In the genomic region with DNA sequence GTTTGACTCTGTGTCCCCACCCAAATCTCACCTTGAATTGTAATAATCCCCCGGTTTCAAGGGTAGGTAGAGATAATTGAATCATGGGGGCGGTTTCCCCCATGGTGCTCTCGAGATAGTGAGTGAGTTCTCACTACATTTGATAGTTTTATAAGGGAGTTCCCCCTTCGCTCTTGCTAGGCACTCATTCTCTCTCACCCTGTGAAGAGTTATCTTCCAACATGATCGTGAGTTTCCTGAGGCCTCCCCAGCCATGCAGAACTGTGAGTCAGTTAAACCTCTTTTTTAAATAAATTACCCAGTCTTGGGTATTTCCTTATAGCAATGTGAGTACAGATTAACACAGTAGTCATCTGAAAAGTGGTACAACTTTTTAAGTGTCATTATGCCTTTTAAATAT, we compare ENCODE assay signal across 17 cellular contexts.
DNase-seq lines count a peak whose midpoint lies in the region; ATAC-seq lines count a peak whose summit lies in the region.
"Had no signal": no experiment of that assay in that cellular context is flagged by ENCODE, and none has a peak within 500 bp of the region (broad histone marks: within the 10 kb centered on the region; RNA-seq: fewer than 3 reads in every experiment).

No MANE protein-coding gene starts in this region.

- H3K4me3 Mint-ChIP-seq in activated T-cell treated with anti-CD3 and anti-CD28 coated beads, Interleukin-2, amount 50 U/mL, for 4 hours: no peak overlapping the region
- H3K4me3 Mint-ChIP-seq in stimulated activated naive CD8-positive, alpha-beta T cell treated with anti-CD3 and anti-CD28 coated beads, Interleukin-15, amount 100 ng/mL, for 72 hours: no peak overlapping the region
- H3K4me3 Mint-ChIP-seq: CD4-positive, alpha-beta memory T cell; GM23338; H9 had no signal

- peak; percentile 66 to 80 for ATAC-seq in activated T-cell treated with anti-CD3 and anti-CD28 coated beads, Interleukin-2, amount 50 U/mL, for 4 hours
- peak; percentile 49 for ATAC-seq in stimulated activated naive CD8-positive, alpha-beta T cell treated with anti-CD3 and anti-CD28 coated beads, Interleukin-15, Interleukin-2, amounts not matched to agents 100 U/mL and 50 U/mL, for 24 hours
- ATAC-seq in stimulated activated naive CD8-positive, alpha-beta T cell treated with anti-CD3 and anti-CD28 coated beads, Interleukin-15, amount 100 ng/mL, for 72 hours: no peak
- ATAC-seq: GM23338, HCT116 had no signal

- no peaks in the 10 kb centered on the region for H3K9me3 Mint-ChIP-seq in activated T-cell treated with anti-CD3 and anti-CD28 coated beads, Interleukin-2, amount 50 U/mL, for 4 hours
- H3K9me3 Mint-ChIP-seq in stimulated activated naive CD8-positive, alpha-beta T cell treated with anti-CD3 and anti-CD28 coated beads, Interleukin-15, amount 100 ng/mL, for 72 hours: no peaks in the 10 kb centered on the region
- H3K9me3 Mint-ChIP-seq: GM23338, H9 had no signal

- H3K36me3 Mint-ChIP-seq in activated T-cell treated with anti-CD3 and anti-CD28 coated beads, Interleukin-2, amount 50 U/mL, for 4 hours (ENCODE audit: insufficient read depth): no peaks in the 10 kb centered on the region
- H3K36me3 Mint-ChIP-seq: CD4-positive, alpha-beta memory T cell had no signal

- H3K4me1 Mint-ChIP-seq in activated T-cell treated with anti-CD3 and anti-CD28 coated beads, Interleukin-2, amount 50 U/mL, for 4 hours (ENCODE audit: low read depth): no peaks in the 10 kb centered on the region
- no peaks in the 10 kb centered on the region for H3K4me1 Mint-ChIP-seq in stimulated activated naive CD8-positive, alpha-beta T cell treated with anti-CD3 and anti-CD28 coated beads, Interleukin-15, amount 100 ng/mL, for 72 hours
- H3K4me1 Mint-ChIP-seq: CD4-positive, alpha-beta memory T cell had no signal

- H3K27me3 Mint-ChIP-seq in activated T-cell treated with anti-CD3 and anti-CD28 coated beads, Interleukin-2, amount 50 U/mL, for 4 hours (ENCODE audit: low read depth): no peaks in the 10 kb centered on the region
- H3K27me3 Mint-ChIP-seq in stimulated activated naive CD8-positive, alpha-beta T cell treated with anti-CD3 and anti-CD28 coated beads, Interleukin-15, amount 100 ng/mL, for 72 hours: no peaks in the 10 kb centered on the region

- no peak for DNase-seq in activated T-cell treated with anti-CD3 and anti-CD28 coated beads, Interleukin-2, amount 50 U/mL, for 4 hours
- no peak for DNase-seq in activated T-cell treated with anti-CD3 and anti-CD28 coated beads for 4 hours
- peak; percentile 2 for DNase-seq in stimulated activated CD4-positive, alpha-beta T cell treated with anti-CD3 and anti-CD28 coated beads, Interleukin-15, amount 100 ng/mL, for 24 hours
- DNase-seq in stimulated activated CD4-positive, alpha-beta T cell treated with anti-CD3 and anti-CD28 coated beads, Interleukin-2, amount 100 ng/mL, for 48 hours: no peak
- no peak for DNase-seq in stimulated activated naive CD8-positive, alpha-beta T cell treated with anti-CD3 and anti-CD28 coated beads, Interleukin-15, Interleukin-2, amounts not matched to agents 100 U/mL and 50 U/mL, for 24 hours
- no peak for DNase-seq in stimulated activated naive CD8-positive, alpha-beta T cell treated with anti-CD3 and anti-CD28 coated beads, Interleukin-15, amount 100 ng/mL, for 72 hours
- no peak for DNase-seq in NCI-H526 (lab: John Stamatoyannopoulos, UW)
- DNase-seq: C1 segment of cervical spinal cord; Calu3; CD4-positive, alpha-beta memory T cell; COR-L47; DMS53; DMS79 treated with DMSO at 0.1 percent for 48 hours; GF-D8; H9 had no signal

- no peak overlapping the region for H3K27ac Mint-ChIP-seq in stimulated activated naive CD8-positive, alpha-beta T cell treated with anti-CD3 and anti-CD28 coated beads, Interleukin-15, amount 100 ng/mL, for 72 hours
- H3K27ac Mint-ChIP-seq: CD4-positive, alpha-beta memory T cell; GM23338; H9 had no signal
